Comparison of ENCODE assay signal across 1 cellular context in the genomic region with DNA sequence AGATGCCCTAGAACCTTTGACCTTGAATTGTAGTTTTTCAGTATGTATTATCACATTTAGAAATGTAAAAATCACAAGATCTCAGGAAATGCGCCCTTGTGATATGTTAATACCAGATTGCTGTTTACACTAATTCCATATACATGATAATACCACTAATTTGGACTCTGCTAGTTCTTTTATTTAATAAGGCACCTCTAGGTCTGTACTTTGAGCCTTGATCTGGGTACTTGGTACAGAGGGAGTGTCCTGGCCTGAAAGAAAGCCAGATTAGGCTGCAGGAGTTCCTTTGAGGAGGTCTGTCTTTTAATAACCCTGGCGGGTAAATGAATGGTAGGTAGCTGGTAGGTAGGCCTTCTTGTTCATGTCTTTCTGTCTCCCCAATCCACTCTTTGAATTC.
TF ChIP-seq lines count a peak whose summit lies in the region.

No MANE protein-coding gene starts in this region.

TF ChIP-seq in GM23338, 12 proteins besides CTCF, POLR2A, EP300 and RAD21:
- TF ChIP-seq, protein P1, sequence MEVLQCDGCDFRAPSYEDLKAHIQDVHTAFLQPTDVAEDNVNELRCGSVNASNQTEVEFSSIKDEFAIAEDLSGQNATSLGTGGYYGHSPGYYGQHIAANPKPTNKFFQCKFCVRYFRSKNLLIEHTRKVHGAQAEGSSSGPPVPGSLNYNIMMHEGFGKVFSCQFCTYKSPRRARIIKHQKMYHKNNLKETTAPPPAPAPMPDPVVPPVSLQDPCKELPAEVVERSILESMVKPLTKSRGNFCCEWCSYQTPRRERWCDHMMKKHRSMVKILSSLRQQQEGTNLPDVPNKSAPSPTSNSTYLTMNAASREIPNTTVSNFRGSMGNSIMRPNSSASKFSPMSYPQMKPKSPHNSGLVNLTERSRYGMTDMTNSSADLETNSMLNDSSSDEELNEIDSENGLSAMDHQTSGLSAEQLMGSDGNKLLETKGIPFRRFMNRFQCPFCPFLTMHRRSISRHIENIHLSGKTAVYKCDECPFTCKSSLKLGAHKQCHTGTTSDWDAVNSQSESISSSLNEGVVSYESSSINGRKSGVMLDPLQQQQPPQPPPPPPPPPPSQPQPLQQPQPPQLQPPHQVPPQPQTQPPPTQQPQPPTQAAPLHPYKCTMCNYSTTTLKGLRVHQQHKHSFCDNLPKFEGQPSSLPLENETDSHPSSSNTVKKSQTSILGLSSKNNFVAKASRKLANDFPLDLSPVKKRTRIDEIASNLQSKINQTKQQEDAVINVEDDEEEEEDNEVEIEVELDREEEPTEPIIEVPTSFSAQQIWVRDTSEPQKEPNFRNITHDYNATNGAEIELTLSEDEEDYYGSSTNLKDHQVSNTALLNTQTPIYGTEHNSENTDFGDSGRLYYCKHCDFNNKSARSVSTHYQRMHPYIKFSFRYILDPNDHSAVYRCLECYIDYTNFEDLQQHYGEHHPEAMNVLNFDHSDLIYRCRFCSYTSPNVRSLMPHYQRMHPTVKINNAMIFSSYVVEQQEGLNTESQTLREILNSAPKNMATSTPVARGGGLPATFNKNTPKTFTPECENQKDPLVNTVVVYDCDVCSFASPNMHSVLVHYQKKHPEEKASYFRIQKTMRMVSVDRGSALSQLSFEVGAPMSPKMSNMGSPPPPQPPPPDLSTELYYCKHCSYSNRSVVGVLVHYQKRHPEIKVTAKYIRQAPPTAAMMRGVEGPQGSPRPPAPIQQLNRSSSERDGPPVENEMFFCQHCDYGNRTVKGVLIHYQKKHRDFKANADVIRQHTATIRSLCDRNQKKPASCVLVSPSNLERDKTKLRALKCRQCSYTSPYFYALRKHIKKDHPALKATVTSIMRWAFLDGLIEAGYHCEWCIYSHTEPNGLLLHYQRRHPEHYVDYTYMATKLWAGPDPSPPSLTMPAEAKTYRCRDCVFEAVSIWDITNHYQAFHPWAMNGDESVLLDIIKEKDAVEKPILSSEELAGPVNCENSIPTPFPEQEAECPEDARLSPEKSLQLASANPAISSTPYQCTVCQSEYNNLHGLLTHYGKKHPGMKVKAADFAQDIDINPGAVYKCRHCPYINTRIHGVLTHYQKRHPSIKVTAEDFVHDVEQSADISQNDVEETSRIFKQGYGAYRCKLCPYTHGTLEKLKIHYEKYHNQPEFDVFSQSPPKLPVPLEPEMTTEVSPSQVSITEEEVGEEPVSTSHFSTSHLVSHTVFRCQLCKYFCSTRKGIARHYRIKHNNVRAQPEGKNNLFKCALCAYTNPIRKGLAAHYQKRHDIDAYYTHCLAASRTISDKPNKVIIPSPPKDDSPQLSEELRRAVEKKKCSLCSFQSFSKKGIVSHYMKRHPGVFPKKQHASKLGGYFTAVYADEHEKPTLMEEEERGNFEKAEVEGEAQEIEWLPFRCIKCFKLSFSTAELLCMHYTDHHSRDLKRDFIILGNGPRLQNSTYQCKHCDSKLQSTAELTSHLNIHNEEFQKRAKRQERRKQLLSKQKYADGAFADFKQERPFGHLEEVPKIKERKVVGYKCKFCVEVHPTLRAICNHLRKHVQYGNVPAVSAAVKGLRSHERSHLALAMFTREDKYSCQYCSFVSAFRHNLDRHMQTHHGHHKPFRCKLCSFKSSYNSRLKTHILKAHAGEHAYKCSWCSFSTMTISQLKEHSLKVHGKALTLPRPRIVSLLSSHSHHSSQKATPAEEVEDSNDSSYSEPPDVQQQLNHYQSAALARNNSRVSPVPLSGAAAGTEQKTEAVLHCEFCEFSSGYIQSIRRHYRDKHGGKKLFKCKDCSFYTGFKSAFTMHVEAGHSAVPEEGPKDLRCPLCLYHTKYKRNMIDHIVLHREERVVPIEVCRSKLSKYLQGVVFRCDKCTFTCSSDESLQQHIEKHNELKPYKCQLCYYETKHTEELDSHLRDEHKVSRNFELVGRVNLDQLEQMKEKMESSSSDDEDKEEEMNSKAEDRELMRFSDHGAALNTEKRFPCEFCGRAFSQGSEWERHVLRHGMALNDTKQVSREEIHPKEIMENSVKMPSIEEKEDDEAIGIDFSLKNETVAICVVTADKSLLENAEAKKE (CRISPR knock-in tag; IDR thresholded peaks at IDR 0.05), result no peak
- TF ChIP-seq ZNF331 (CRISPR knock-in tag; IDR thresholded peaks at IDR 0.05; ENCODE audit: low read depth), result no peak
- TF ChIP-seq, protein P2, sequence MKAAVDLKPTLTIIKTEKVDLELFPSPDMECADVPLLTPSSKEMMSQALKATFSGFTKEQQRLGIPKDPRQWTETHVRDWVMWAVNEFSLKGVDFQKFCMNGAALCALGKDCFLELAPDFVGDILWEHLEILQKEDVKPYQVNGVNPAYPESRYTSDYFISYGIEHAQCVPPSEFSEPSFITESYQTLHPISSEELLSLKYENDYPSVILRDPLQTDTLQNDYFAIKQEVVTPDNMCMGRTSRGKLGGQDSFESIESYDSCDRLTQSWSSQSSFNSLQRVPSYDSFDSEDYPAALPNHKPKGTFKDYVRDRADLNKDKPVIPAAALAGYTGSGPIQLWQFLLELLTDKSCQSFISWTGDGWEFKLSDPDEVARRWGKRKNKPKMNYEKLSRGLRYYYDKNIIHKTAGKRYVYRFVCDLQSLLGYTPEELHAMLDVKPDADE (IDR thresholded peaks at IDR 0.05), result no peak
- TF ChIP-seq EZH2phosphoT487 (IDR thresholded peaks at IDR 0.05; ENCODE audit: unreplicated experiment), result no peak
- no peak for TF ChIP-seq POLR2AphosphoS5 (IDR thresholded peaks at IDR 0.05; ENCODE audit: low read depth)
- TF ChIP-seq STAT1 (IDR thresholded peaks at IDR 0.05; ENCODE audit: unreplicated experiment), result no peak
- peak; percentile 69 for TF ChIP-seq NANOG (IDR thresholded peaks at IDR 0.05; ENCODE audit: borderline replicate concordance)
- TF ChIP-seq, protein P3, sequence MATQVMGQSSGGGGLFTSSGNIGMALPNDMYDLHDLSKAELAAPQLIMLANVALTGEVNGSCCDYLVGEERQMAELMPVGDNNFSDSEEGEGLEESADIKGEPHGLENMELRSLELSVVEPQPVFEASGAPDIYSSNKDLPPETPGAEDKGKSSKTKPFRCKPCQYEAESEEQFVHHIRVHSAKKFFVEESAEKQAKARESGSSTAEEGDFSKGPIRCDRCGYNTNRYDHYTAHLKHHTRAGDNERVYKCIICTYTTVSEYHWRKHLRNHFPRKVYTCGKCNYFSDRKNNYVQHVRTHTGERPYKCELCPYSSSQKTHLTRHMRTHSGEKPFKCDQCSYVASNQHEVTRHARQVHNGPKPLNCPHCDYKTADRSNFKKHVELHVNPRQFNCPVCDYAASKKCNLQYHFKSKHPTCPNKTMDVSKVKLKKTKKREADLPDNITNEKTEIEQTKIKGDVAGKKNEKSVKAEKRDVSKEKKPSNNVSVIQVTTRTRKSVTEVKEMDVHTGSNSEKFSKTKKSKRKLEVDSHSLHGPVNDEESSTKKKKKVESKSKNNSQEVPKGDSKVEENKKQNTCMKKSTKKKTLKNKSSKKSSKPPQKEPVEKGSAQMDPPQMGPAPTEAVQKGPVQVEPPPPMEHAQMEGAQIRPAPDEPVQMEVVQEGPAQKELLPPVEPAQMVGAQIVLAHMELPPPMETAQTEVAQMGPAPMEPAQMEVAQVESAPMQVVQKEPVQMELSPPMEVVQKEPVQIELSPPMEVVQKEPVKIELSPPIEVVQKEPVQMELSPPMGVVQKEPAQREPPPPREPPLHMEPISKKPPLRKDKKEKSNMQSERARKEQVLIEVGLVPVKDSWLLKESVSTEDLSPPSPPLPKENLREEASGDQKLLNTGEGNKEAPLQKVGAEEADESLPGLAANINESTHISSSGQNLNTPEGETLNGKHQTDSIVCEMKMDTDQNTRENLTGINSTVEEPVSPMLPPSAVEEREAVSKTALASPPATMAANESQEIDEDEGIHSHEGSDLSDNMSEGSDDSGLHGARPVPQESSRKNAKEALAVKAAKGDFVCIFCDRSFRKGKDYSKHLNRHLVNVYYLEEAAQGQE (IDR thresholded peaks at IDR 0.05; ENCODE audit: unreplicated experiment), result no peak
- no peak for TF ChIP-seq ZNF114 (CRISPR knock-in tag; IDR thresholded peaks at IDR 0.05)
